Comparison of ENCODE assay signal across 12 cellular contexts in the genomic region with DNA sequence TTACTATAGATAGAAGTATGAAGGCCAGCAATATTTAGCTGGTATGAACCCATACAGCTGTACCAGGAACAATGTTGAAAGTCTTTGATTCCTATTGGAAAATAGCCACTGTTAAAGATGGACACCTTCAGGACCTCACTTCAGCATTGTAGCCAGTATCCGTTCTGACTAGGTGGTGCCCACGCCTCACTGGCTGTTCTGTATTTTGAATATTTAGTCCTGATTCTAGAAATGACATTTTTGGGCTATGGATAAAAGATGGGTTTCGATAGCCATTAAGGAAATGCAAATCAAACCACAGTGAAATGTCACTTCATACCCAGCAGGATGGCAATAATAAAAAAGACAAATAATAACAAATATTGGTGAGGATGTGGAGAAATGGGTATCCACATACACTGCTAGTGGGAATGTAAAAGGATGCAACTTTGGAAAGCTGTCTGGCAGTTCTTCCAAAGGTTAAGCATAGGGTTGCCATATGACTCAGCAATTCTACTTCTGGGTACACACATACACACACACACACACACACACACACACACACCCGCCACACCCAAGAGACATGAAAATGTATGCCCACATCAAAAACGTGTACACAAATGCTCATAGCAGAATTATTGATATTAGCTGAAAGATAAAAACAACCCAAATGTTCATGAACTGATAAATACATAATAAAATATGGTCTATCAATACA. TPM values are rescaled to one million over a fixed set of nuclear protein-coding genes. Genes with fewer than 3 reads are reported as not detected.
DNase-seq lines count a peak whose midpoint lies in the region; ATAC-seq, FAIRE-seq and TF ChIP-seq lines count a peak whose summit lies in the region.
"Had no signal": no experiment of that assay in that cellular context is flagged by ENCODE, and none has a peak within 500 bp of the region (broad histone marks: within the 10 kb centered on the region; RNA-seq: fewer than 3 reads in every experiment).

No MANE protein-coding gene starts in this region.

- no peak for FAIRE-seq in A549 (lab: Jason Lieb, UNC)
- FAIRE-seq: small intestine had no signal

- TF ChIP-seq EP300 in A549 (IDR thresholded peaks at IDR 0.05) (peak in 1 of 2 experiments; percentile 22; a peak in 1 of 5 replicates), esophagus muscularis mucosa (IDR thresholded peaks at IDR 0.05) (no peak)

- ATAC-seq in A549 (no peak), GM19463 (IDR thresholded peaks at IDR 0.05; ENCODE audit: unreplicated experiment) (peak; percentile 57), HG03558 (IDR thresholded peaks at IDR 0.05; ENCODE audit: extremely low read depth, unreplicated experiment) (peak; percentile 24), GM21619 (IDR thresholded peaks at IDR 0.05; ENCODE audit: unreplicated experiment) (no peak)
- ATAC-seq: left cardiac atrium had no signal

- intact Hi-C loops in esophagus muscularis mucosa (cut with DNase I), result no loop called here

- no peak for TF ChIP-seq RAD21 in A549 (conservative IDR thresholded peaks at IDR 0.05 in 1 of 2, IDR thresholded peaks at IDR 0.05 in 1 of 2)

- no peaks in the 10 kb centered on the region for H3K27me3 ChIP-seq in esophagus muscularis mucosa

- H3K9me3 ChIP-seq in A549 (no peaks in the 10 kb centered on the region), esophagus muscularis mucosa (no peaks in the 10 kb centered on the region)

- H3K36me3 ChIP-seq in esophagus muscularis mucosa, result no peaks in the 10 kb centered on the region

- 61% methylated on average over 5 of the region's 5 CpGs for WGBS in A549 (ENCODE audit: missing lambda C conversion rate)
- WGBS in esophagus muscularis mucosa, result 77% methylated on average over 5 of the region's 5 CpGs

- H3K4me3 ChIP-seq in A549, result no peak overlapping the region
- H3K4me3 ChIP-seq in esophagus muscularis mucosa, result no peak overlapping the region

- H3K27ac ChIP-seq in A549 (peak overlapping the region; percentile 75 to 89), esophagus muscularis mucosa (replicated peaks in 1 of 4) (peak overlapping the region in 1 of 4 donors; percentile 22)

- DNase-seq in A549 (ENCODE audit: low read depth in 1 of 2, low spot score in 1 of 2) (peak in 1 of 2 experiments; percentile 68), esophagus muscularis mucosa (ENCODE audit: extremely low spot score) (peak; percentile 24), GM20000 (ENCODE audit: low spot score) (no peak), putamen (ENCODE audit: low spot score) (no peak)
- DNase-seq in stimulated activated CD8-positive, alpha-beta memory T cell treated with anti-CD3 and anti-CD28 coated beads, Interleukin-4, amount 100 ng/mL, for 48 hours, result no peak
- DNase-seq: AML-193, left cardiac atrium, NCI-H2107, small intestine had no signal

- POLR2A ChIA-PET in A549 (lab: Yijun Ruan, JAX), result no interaction called here

- TF ChIP-seq CTCF in A549 (IDR thresholded peaks at IDR 0.05) (no peak), esophagus muscularis mucosa (IDR thresholded peaks at IDR 0.05) (no peak), GM20000 (IDR thresholded peaks at IDR 0.05; ENCODE audit: extremely low read depth, missing control alignments) (no peak)

- peak overlapping the region; percentile 71 for H3K4me2 ChIP-seq in A549

- TF ChIP-seq POLR2A in A549 (IDR thresholded peaks at IDR 0.05; ENCODE audit: low read length), result no peak
- TF ChIP-seq POLR2A in esophagus muscularis mucosa (IDR thresholded peaks at IDR 0.05; ENCODE audit: low read depth), result no peak

- CTCF ChIA-PET in A549 (lab: Yijun Ruan, JAX), result no interaction called here

- peaks cover 65% of the 10 kb centered on the region for H3K4me1 ChIP-seq in A549
- peaks cover 56 to 70% (median 64%) of the 10 kb centered on the region in 4 donors for H3K4me1 ChIP-seq in esophagus muscularis mucosa

TF ChIP-seq in A549, 52 proteins besides CTCF, POLR2A, EP300 and RAD21:
- TF ChIP-seq EHMT2 (IDR thresholded peaks at IDR 0.05; ENCODE audit: low read depth), result no peak
- no peak for TF ChIP-seq ZC3H11A (IDR thresholded peaks at IDR 0.05)
- TF ChIP-seq JUNB (IDR thresholded peaks at IDR 0.05), result no peak
- TF ChIP-seq, protein P1, sequence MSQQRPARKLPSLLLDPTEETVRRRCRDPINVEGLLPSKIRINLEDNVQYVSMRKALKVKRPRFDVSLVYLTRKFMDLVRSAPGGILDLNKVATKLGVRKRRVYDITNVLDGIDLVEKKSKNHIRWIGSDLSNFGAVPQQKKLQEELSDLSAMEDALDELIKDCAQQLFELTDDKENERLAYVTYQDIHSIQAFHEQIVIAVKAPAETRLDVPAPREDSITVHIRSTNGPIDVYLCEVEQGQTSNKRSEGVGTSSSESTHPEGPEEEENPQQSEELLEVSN (IDR thresholded peaks at IDR 0.05; ENCODE audit: borderline replicate concordance, low read depth), result no peak
- TF ChIP-seq, protein P2, sequence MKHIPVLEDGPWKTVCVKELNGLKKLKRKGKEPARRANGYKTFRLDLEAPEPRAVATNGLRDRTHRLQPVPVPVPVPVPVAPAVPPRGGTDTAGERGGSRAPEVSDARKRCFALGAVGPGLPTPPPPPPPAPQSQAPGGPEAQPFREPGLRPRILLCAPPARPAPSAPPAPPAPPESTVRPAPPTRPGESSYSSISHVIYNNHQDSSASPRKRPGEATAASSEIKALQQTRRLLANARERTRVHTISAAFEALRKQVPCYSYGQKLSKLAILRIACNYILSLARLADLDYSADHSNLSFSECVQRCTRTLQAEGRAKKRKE (CRISPR knock-in tag; IDR thresholded peaks at IDR 0.05; ENCODE audit: low read depth), result no peak
- TF ChIP-seq, protein P3, sequence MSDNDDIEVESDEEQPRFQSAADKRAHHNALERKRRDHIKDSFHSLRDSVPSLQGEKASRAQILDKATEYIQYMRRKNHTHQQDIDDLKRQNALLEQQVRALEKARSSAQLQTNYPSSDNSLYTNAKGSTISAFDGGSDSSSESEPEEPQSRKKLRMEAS (IDR thresholded peaks at IDR 0.05), result no peak
- TF ChIP-seq SMC3 (IDR thresholded peaks at IDR 0.05), result no peak
- TF ChIP-seq POLR2AphosphoS2 (conservative IDR thresholded peaks at IDR 0.05; ENCODE audit: low read length), result no peak
- TF ChIP-seq MAFK (IDR thresholded peaks at IDR 0.05; ENCODE audit: partially characterized antibody), result peak; percentile 94
- no peak for TF ChIP-seq HEYL (CRISPR knock-in tag; IDR thresholded peaks at IDR 0.05)
- no peak for TF ChIP-seq GATA3 (IDR thresholded peaks at IDR 0.05; ENCODE audit: borderline replicate concordance)
- TF ChIP-seq ESRRA (IDR thresholded peaks at IDR 0.05; ENCODE audit: borderline replicate concordance, low read length), result no peak
- TF ChIP-seq CBX2 (IDR thresholded peaks at IDR 0.05; ENCODE audit: borderline replicate concordance, low read depth), result no peak
- TF ChIP-seq, protein P4, sequence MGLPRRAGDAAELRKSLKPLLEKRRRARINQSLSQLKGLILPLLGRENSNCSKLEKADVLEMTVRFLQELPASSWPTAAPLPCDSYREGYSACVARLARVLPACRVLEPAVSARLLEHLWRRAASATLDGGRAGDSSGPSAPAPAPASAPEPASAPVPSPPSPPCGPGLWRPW (IDR thresholded peaks at IDR 0.05), result no peak
- TF ChIP-seq, protein P5, sequence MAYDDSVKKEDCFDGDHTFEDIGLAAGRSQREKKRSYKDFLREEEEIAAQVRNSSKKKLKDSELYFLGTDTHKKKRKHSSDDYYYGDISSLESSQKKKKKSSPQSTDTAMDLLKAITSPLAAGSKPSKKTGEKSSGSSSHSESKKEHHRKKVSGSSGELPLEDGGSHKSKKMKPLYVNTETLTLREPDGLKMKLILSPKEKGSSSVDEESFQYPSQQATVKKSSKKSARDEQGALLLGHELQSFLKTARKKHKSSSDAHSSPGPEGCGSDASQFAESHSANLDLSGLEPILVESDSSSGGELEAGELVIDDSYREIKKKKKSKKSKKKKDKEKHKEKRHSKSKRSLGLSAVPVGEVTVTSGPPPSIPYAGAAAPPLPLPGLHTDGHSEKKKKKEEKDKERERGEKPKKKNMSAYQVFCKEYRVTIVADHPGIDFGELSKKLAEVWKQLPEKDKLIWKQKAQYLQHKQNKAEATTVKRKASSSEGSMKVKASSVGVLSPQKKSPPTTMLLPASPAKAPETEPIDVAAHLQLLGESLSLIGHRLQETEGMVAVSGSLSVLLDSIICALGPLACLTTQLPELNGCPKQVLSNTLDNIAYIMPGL (CRISPR knock-in tag; IDR thresholded peaks at IDR 0.05; ENCODE audit: borderline replicate concordance), result no peak
- no peak for TF ChIP-seq BHLHE40 (IDR thresholded peaks at IDR 0.05; ENCODE audit: low read depth, low read length)
- TF ChIP-seq FOSL2 (IDR thresholded peaks at IDR 0.05), result no peak
- peak; percentile 38; the same call in 1 of the 2 replicates for TF ChIP-seq FOSL2 (CRISPR knock-in tag; IDR thresholded peaks at IDR 0.05)
- TF ChIP-seq CHD2 (IDR thresholded peaks at IDR 0.05; ENCODE audit: low read length, partially characterized antibody), result no peak
- peak; percentile 90 for TF ChIP-seq NFE2L2 (conservative IDR thresholded peaks at IDR 0.05; ENCODE audit: low read length)
- no peak for TF ChIP-seq MYC (IDR thresholded peaks at IDR 0.05; ENCODE audit: borderline replicate concordance, low read length)
- TF ChIP-seq CBX8 (IDR thresholded peaks at IDR 0.05), result no peak
- TF ChIP-seq, protein P6, sequence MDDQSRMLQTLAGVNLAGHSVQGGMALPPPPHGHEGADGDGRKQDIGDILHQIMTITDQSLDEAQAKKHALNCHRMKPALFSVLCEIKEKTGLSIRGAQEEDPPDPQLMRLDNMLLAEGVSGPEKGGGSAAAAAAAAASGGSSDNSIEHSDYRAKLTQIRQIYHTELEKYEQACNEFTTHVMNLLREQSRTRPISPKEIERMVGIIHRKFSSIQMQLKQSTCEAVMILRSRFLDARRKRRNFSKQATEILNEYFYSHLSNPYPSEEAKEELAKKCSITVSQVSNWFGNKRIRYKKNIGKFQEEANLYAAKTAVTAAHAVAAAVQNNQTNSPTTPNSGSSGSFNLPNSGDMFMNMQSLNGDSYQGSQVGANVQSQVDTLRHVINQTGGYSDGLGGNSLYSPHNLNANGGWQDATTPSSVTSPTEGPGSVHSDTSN (IDR thresholded peaks at IDR 0.05), result no peak
- no peak for TF ChIP-seq ZFP36 (IDR thresholded peaks at IDR 0.05; ENCODE audit: borderline replicate concordance, partially characterized antibody)
- TF ChIP-seq HOXB5 (CRISPR knock-in tag; IDR thresholded peaks at IDR 0.05), result no peak
- no peak for TF ChIP-seq KDM5A (IDR thresholded peaks at IDR 0.05)
- no peak for TF ChIP-seq ZNF302 (CRISPR knock-in tag; IDR thresholded peaks at IDR 0.05)

RNA-seq across cellular contexts. Expression of a gene that starts 56.8 kb away (rescaled TPM):
- 20.8 and 30.6 TPM in 2 replicates for polyA plus RNA-seq in A549 (2011; rRNA removed)
- polyA plus RNA-seq in A549 (2012; cell fraction: cytosol; rRNA removed), result 3.5 TPM in 2 replicates
- 5.8 and 9.8 TPM in 2 replicates for polyA plus RNA-seq in A549 (2012; cell fraction: nucleus; rRNA removed)
- 10.6 to 11.3 TPM (median 11.2 TPM) in 3 replicates for polyA plus RNA-seq in A549 (2017; fragmentation: RNase III; extraction: RNeasy Plus Mini Kit Qiagen cat#74134 plus additional on column Dnase treatment)
- polyA minus RNA-seq in A549 (2011; rRNA and poly(A)+ RNA removed), result 34.9 and 37.7 TPM in 2 replicates
- total RNA-seq in esophagus muscularis mucosa, result 100 to 1,000 TPM in 3 of 4 donors, 10 to 100 TPM in 1; 98.6 to 112 (median 102) TPM

Comparison
In these comparisons a context has a peak if more than half of its experiments do, and no peak if none do; other contexts are left out.
1. ATAC-seq: peak in GM19463 (single experiment) and HG03558 (single experiment); none in A549 (0 of 2) and GM21619 (single experiment).